Comparison of ENCODE assay signal across 7 cellular contexts in genomic region chr4:184344435-184344834, GRCh38.
A peak's percentile ranks its signal among the peaks of the same experiment; 100 is the strongest.
DNase-seq lines count a peak whose midpoint lies in the region; ATAC-seq and TF ChIP-seq lines count a peak whose summit lies in the region.

No MANE protein-coding gene starts in this region.

- peaks cover 17% of the 10 kb centered on the region for H3K4me1 Mint-ChIP-seq in CD4-positive, alpha-beta T cell (ENCODE audit: low read depth)
- H3K4me1 Mint-ChIP-seq in GM23338: peaks cover 51% of the 10 kb centered on the region
- peaks cover 18% of the 10 kb centered on the region for H3K4me1 Mint-ChIP-seq in activated naive CD8-positive, alpha-beta T cell (ENCODE audit: low read depth)

- no peak for ATAC-seq in CD4-positive, alpha-beta T cell (ENCODE audit: poor library complexity)
- ATAC-seq in GM23338: no peak
- ATAC-seq in HG03045 (IDR thresholded peaks at IDR 0.05; ENCODE audit: unreplicated experiment): no peak
- no peak for ATAC-seq in HG02884 (IDR thresholded peaks at IDR 0.05; ENCODE audit: unreplicated experiment)
- no peak for ATAC-seq in GM18517 (IDR thresholded peaks at IDR 0.05; ENCODE audit: unreplicated experiment)

- H2AFZ ChIP-seq in GM23338 (peak overlapping the region; percentile 58), neuronal stem cell (ENCODE audit: low read length) (peak overlapping the region; percentile 90)

- H3K27ac Mint-ChIP-seq in CD4-positive, alpha-beta T cell: peak overlapping the region; percentile 28
- no peak overlapping the region; the same call in 1 of the 2 replicates for H3K27ac Mint-ChIP-seq in GM23338
- H3K27ac Mint-ChIP-seq in activated naive CD8-positive, alpha-beta T cell: no peak overlapping the region

- no peaks in the 10 kb centered on the region for H3K27me3 ChIP-seq in CD4-positive, alpha-beta T cell (ENCODE audit: control insufficient read depth, insufficient read depth, low read length)
- H3K27me3 ChIP-seq in GM23338 (ENCODE audit: insufficient read depth) (no peaks in the 10 kb centered on the region), neuronal stem cell (ENCODE audit: control insufficient read depth in 3 of 3, insufficient read depth in 3 of 3, low read depth in 1 of 3, low read length in 3 of 3) (no peaks in the 10 kb centered on the region)

- intact Hi-C loops in CD4-positive, alpha-beta T cell (cut with DNase I, micrococcal nuclease): no loop called here

- H2AK5ac ChIP-seq in neuronal stem cell (ENCODE audit: low read depth, low read length): no peak overlapping the region

- CTCF ChIA-PET in CD4-positive, alpha-beta T cell (lab: Charles Lee): no interaction called here

- peaks cover 14% of the 10 kb centered on the region for H3K27me3 Mint-ChIP-seq in CD4-positive, alpha-beta T cell
- peaks cover 4% of the 10 kb centered on the region for H3K27me3 Mint-ChIP-seq in GM23338 (ENCODE audit: insufficient read depth, low read depth, poor library complexity)
- H3K27me3 Mint-ChIP-seq in activated naive CD8-positive, alpha-beta T cell: no peaks in the 10 kb centered on the region

- POLR2A ChIA-PET in CD4-positive, alpha-beta T cell (lab: Charles Lee): interaction anchor here (0.6 to 1.4 kb wide), 3 partner anchors 37 to 193 kb away, joined by 3 to 5 read pairs (median 4); no protein-coding TSS in a partner anchor

- H3K23ac ChIP-seq in neuronal stem cell (ENCODE audit: low read depth, low read length, poor library complexity): no peak overlapping the region

- no peak overlapping the region for H2BK12ac ChIP-seq in neuronal stem cell (ENCODE audit: low read length)

- H3K14ac ChIP-seq in neuronal stem cell (ENCODE audit: low read length): no peak overlapping the region

- H3K9me3 Mint-ChIP-seq in CD4-positive, alpha-beta T cell: no peaks in the 10 kb centered on the region
- no peaks in the 10 kb centered on the region for H3K9me3 Mint-ChIP-seq in GM23338
- H3K9me3 Mint-ChIP-seq in activated naive CD8-positive, alpha-beta T cell (ENCODE audit: low read depth): no peaks in the 10 kb centered on the region

- no peaks in the 10 kb centered on the region for H3K9me3 ChIP-seq in CD4-positive, alpha-beta T cell (ENCODE audit: control insufficient read depth, low read length)
- H3K9me3 ChIP-seq in neuronal stem cell (replicated peaks in 1 of 2; ENCODE audit: control insufficient read depth in 2 of 2, insufficient read depth in 1 of 2, low read depth in 1 of 2, low read length in 2 of 2): no peaks in the 10 kb centered on the region

- no peaks in the 10 kb centered on the region for H3K9me2 ChIP-seq in GM23338 (ENCODE audit: insufficient read depth)

- no peaks in the 10 kb centered on the region for H3K36me3 ChIP-seq in GM23338 (ENCODE audit: insufficient read depth)
- no peaks in the 10 kb centered on the region for H3K36me3 ChIP-seq in neuronal stem cell (replicated peaks in 1 of 2; ENCODE audit: control insufficient read depth in 2 of 2, insufficient read depth in 2 of 2, low read length in 2 of 2)

- no peak overlapping the region for H3K27ac ChIP-seq in CD4-positive, alpha-beta T cell (ENCODE audit: low read depth, low read length)
- H3K27ac ChIP-seq in GM23338 (ENCODE audit: low read depth) (no peak overlapping the region), neuronal stem cell (replicated peaks; ENCODE audit: low read length) (no peak overlapping the region)

- H3K4me2 ChIP-seq in GM23338 (peak overlapping the region; percentile 88; the same call in 1 of the 2 replicates), neuronal stem cell (ENCODE audit: insufficient read depth, low read length, poor library complexity, severe bottlenecking) (no peak overlapping the region)

- H3K36me3 Mint-ChIP-seq in CD4-positive, alpha-beta T cell (ENCODE audit: low read depth): no peaks in the 10 kb centered on the region
- H3K36me3 Mint-ChIP-seq in GM23338 (ENCODE audit: low read depth): no peaks in the 10 kb centered on the region; the same call in 2 of the 3 replicates
- H3K36me3 Mint-ChIP-seq in activated naive CD8-positive, alpha-beta T cell: no peaks in the 10 kb centered on the region

- no peak overlapping the region for H3K18ac ChIP-seq in neuronal stem cell (ENCODE audit: low read length)

- H3K79me1 ChIP-seq in neuronal stem cell (ENCODE audit: low read depth, low read length): no peaks in the 10 kb centered on the region

- no peak overlapping the region for H2BK5ac ChIP-seq in neuronal stem cell (ENCODE audit: low read length)

- H3F3A ChIP-seq in GM23338 (replicated peaks; ENCODE audit: low read depth): peaks cover 3% of the 10 kb centered on the region; the same call in 1 of the 2 replicates

- H3K4me1 ChIP-seq in GM23338 (ENCODE audit: insufficient read depth): peaks cover 25% of the 10 kb centered on the region
- H3K4me1 ChIP-seq in neuronal stem cell (ENCODE audit: control insufficient read depth in 2 of 2, insufficient read depth in 1 of 2, low read depth in 1 of 2, low read length in 2 of 2): peaks cover 17 to 35% of the 10 kb centered on the region in 2 donors

- H4K91ac ChIP-seq in neuronal stem cell (ENCODE audit: low read depth, low read length, poor library complexity): no peak overlapping the region

- no peak overlapping the region for H3K9ac ChIP-seq in neuronal stem cell (ENCODE audit: low read depth, low read length, poor library complexity)

- TF ChIP-seq CTCF in CD4-positive, alpha-beta T cell (IDR thresholded peaks at IDR 0.05): no peak
- no peak for TF ChIP-seq CTCF in GM23338 (conservative IDR thresholded peaks at IDR 0.05; ENCODE audit: low read depth in 2 of 2)

- peak overlapping the region; percentile 86 for H3K4me3 Mint-ChIP-seq in CD4-positive, alpha-beta T cell
- H3K4me3 Mint-ChIP-seq in GM23338: peak overlapping the region; percentile 84; the same call in 1 of the 3 replicates
- peak overlapping the region; percentile 85 for H3K4me3 Mint-ChIP-seq in activated naive CD8-positive, alpha-beta T cell

- H3K79me2 ChIP-seq in GM23338 (replicated peaks; ENCODE audit: insufficient read depth): no peaks in the 10 kb centered on the region

- no peaks in the 10 kb centered on the region for H4K20me1 ChIP-seq in GM23338 (replicated peaks; ENCODE audit: insufficient read depth)

- DNase-seq in CD4-positive, alpha-beta T cell: no peak
- DNase-seq in GM23338 (ENCODE audit: low spot score) (no peak), neuronal stem cell (ENCODE audit: low spot score) (no peak)

- no peak overlapping the region for H4K8ac ChIP-seq in neuronal stem cell (ENCODE audit: low read depth, low read length)

- H3K4me3 ChIP-seq in GM23338: no peak overlapping the region
- H3K4me3 ChIP-seq in neuronal stem cell (ENCODE audit: low read length in 2 of 2): no peak overlapping the region

- no CpG with 5 or more reads among the region's 4 CpGs for WGBS in neuronal stem cell (ENCODE audit: extremely low coverage in 2 of 2, insufficient read length in 2 of 2, insufficient replicate concordance in 1 of 2), 2 donors

- no peak overlapping the region for H2BK15ac ChIP-seq in neuronal stem cell (ENCODE audit: low read length)

- H2BK120ac ChIP-seq in neuronal stem cell (ENCODE audit: low read depth, low read length): no peak overlapping the region

- H3K4ac ChIP-seq in neuronal stem cell (ENCODE audit: low read length): no peak overlapping the region

TF ChIP-seq in GM23338, 12 proteins besides CTCF, POLR2A, EP300 and RAD21 (continues in another document):
- TF ChIP-seq EZH2 (IDR thresholded peaks at IDR 0.05; ENCODE audit: low read depth, unreplicated experiment) (no peak), CREB1 (CRISPR knock-in tag; IDR thresholded peaks at IDR 0.05; ENCODE audit: low read depth) (no peak)
- TF ChIP-seq, protein P1, sequence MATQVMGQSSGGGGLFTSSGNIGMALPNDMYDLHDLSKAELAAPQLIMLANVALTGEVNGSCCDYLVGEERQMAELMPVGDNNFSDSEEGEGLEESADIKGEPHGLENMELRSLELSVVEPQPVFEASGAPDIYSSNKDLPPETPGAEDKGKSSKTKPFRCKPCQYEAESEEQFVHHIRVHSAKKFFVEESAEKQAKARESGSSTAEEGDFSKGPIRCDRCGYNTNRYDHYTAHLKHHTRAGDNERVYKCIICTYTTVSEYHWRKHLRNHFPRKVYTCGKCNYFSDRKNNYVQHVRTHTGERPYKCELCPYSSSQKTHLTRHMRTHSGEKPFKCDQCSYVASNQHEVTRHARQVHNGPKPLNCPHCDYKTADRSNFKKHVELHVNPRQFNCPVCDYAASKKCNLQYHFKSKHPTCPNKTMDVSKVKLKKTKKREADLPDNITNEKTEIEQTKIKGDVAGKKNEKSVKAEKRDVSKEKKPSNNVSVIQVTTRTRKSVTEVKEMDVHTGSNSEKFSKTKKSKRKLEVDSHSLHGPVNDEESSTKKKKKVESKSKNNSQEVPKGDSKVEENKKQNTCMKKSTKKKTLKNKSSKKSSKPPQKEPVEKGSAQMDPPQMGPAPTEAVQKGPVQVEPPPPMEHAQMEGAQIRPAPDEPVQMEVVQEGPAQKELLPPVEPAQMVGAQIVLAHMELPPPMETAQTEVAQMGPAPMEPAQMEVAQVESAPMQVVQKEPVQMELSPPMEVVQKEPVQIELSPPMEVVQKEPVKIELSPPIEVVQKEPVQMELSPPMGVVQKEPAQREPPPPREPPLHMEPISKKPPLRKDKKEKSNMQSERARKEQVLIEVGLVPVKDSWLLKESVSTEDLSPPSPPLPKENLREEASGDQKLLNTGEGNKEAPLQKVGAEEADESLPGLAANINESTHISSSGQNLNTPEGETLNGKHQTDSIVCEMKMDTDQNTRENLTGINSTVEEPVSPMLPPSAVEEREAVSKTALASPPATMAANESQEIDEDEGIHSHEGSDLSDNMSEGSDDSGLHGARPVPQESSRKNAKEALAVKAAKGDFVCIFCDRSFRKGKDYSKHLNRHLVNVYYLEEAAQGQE (IDR thresholded peaks at IDR 0.05; ENCODE audit: unreplicated experiment): no peak
